29 cellular contexts compared by ENCODE assay signal in the genomic region with DNA sequence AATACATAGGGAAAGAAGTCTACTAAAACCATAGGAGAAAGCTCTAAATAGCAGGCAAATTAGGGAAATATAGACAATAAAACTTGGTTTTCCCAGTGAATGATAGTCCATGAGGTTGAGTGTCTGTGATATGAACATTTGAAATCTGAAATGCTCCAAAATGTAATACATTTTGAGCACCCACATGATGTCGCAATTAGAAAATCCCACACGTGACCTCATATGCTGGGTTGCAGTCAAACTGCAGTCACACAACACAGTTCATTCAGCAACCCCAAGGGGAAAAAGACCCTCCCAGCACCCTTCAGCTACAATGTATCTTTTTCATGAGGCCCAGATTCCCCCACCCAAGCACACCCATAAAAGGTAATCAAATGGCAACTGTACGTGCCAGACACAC.
"Had no signal": no experiment of that assay in that cellular context is flagged by ENCODE, and none has a peak within 500 bp of the region (broad histone marks: within the 10 kb centered on the region; RNA-seq: fewer than 3 reads in every experiment).

No MANE protein-coding gene starts in this region.

- H3K36me3 ChIP-seq: cardiac muscle cell, left ventricle myocardium inferior, neutrophil, thyroid gland had no signal

- H3K27ac Mint-ChIP-seq: activated B cell treated with CpG ODN at 0.5 μM for 24 hours; activated CD4-positive, alpha-beta T cell treated with anti-CD3 and anti-CD28 coated beads for 36 hours; activated naive CD8-positive, alpha-beta T cell; activated T-cell treated with anti-CD3 and anti-CD28 coated beads, Interleukin-2, amount 50 U/mL, for 24 hours; activated T-helper 17 cell treated with anti-CD3 and anti-CD28 coated beads, Interleukin-2, amount 50 U/mL, for 72 hours; immature natural killer cell; natural killer cell; stimulated activated naive CD8-positive, alpha-beta T cell treated with anti-CD3 and anti-CD28 coated beads, Interleukin-15, Interleukin-2, amounts not matched to agents 100 ng/mL and 50 ng/mL, for 24 hours; T-helper 1 cell treated with Interleukin-12 subunit alpha and Interleukin-12 subunit beta and Interleukin-4 antibody, amounts not matched to agents 30 μg/mL and 1 μg/mL, for 36 hours had no signal

- H3K9me3 Mint-ChIP-seq: activated B cell treated with CpG ODN at 0.5 μM for 24 hours; activated T-cell treated with anti-CD3 and anti-CD28 coated beads, Interleukin-2, amount 50 U/mL, for 24 hours; activated T-helper 17 cell treated with anti-CD3 and anti-CD28 coated beads, Interleukin-2, amount 50 U/mL, for 72 hours; natural killer cell; stimulated activated naive CD8-positive, alpha-beta T cell treated with anti-CD3 and anti-CD28 coated beads, Interleukin-15, Interleukin-2, amounts not matched to agents 100 ng/mL and 50 ng/mL, for 24 hours; T-helper 1 cell treated with Interleukin-12 subunit alpha and Interleukin-12 subunit beta and Interleukin-4 antibody, amounts not matched to agents 30 μg/mL and 1 μg/mL, for 36 hours had no signal

- H3K27ac ChIP-seq: cardiac muscle cell, hepatocyte, left ventricle myocardium inferior, neutrophil, parathyroid adenoma, skin epidermis, thyroid gland had no signal

- H3K4me2 ChIP-seq: hepatocyte had no signal

- ATAC-seq: activated CD4-positive, alpha-beta T cell treated with anti-CD3 and anti-CD28 coated beads for 36 hours; activated T-helper 17 cell treated with anti-CD3 and anti-CD28 coated beads, Interleukin-2, amount 50 U/mL, for 72 hours; natural killer cell; right cardiac atrium had no signal

- H2AFZ ChIP-seq: hepatocyte, parathyroid adenoma had no signal

- H3K4me3 ChIP-seq: cardiac muscle cell, hepatocyte, left ventricle myocardium inferior, skin epidermis, thyroid gland had no signal

- H3K4me3 Mint-ChIP-seq: activated B cell treated with CpG ODN at 0.5 μM for 24 hours; activated CD4-positive, alpha-beta T cell treated with anti-CD3 and anti-CD28 coated beads for 36 hours; activated naive CD8-positive, alpha-beta T cell; activated T-cell treated with anti-CD3 and anti-CD28 coated beads, Interleukin-2, amount 50 U/mL, for 24 hours; activated T-helper 17 cell treated with anti-CD3 and anti-CD28 coated beads, Interleukin-2, amount 50 U/mL, for 72 hours; immature natural killer cell; natural killer cell; stimulated activated naive CD8-positive, alpha-beta T cell treated with anti-CD3 and anti-CD28 coated beads, Interleukin-15, Interleukin-2, amounts not matched to agents 100 ng/mL and 50 ng/mL, for 24 hours; T-helper 1 cell treated with Interleukin-12 subunit alpha and Interleukin-12 subunit beta and Interleukin-4 antibody, amounts not matched to agents 30 μg/mL and 1 μg/mL, for 36 hours had no signal

- H3K9ac ChIP-seq: parathyroid adenoma had no signal

- H3K9me3 ChIP-seq: left ventricle myocardium inferior, neutrophil, thyroid gland had no signal

- DNase-seq: activated B cell treated with CpG ODN at 0.5 μM for 24 hours; activated CD4-positive, alpha-beta T cell treated with anti-CD3 and anti-CD28 coated beads for 36 hours; activated CD4-positive, alpha-beta T cell treated with anti-CD3 and anti-CD28 coated beads, Interleukin-2, amount 50 U/mL, for 4 hours; activated CD8-positive, alpha-beta memory T cell treated with anti-CD3 and anti-CD28 coated beads for 24 hours; activated CD8-positive, alpha-beta memory T cell treated with anti-CD3 and anti-CD28 coated beads, Interleukin-2, amount 50 U/mL, for 4 hours; activated naive CD4-positive, alpha-beta T cell; activated T-cell treated with anti-CD3 and anti-CD28 coated beads, Interleukin-2, amount 50 U/mL, for 24 hours; amygdala; foreskin melanocyte; glutamatergic neuron; immature natural killer cell; kidney glomerular epithelial cell; left ventricle myocardium inferior; midbrain; natural killer cell; right cardiac atrium; stimulated activated CD4-positive, alpha-beta T cell treated with anti-CD3 and anti-CD28 coated beads, Interleukin-1b, Interleukin-23, amount 100 ng/mL, for 48 hours; substantia nigra; T1000; thyroid gland had no signal

- H3K79me2 ChIP-seq: hepatocyte, parathyroid adenoma had no signal

- H3K4me1 ChIP-seq: left ventricle myocardium inferior, parathyroid adenoma, thyroid gland had no signal

- H3K36me3 Mint-ChIP-seq: activated naive CD8-positive, alpha-beta T cell; immature natural killer cell; natural killer cell had no signal

- H3K27me3 ChIP-seq: cardiac muscle cell, hepatocyte, neutrophil, thyroid gland had no signal

- H3K4me1 Mint-ChIP-seq: activated B cell treated with CpG ODN at 0.5 μM for 24 hours; activated T-helper 17 cell treated with anti-CD3 and anti-CD28 coated beads, Interleukin-2, amount 50 U/mL, for 72 hours; immature natural killer cell; natural killer cell had no signal
